ENCODE assay signal across 20 cellular contexts in the genomic region with DNA sequence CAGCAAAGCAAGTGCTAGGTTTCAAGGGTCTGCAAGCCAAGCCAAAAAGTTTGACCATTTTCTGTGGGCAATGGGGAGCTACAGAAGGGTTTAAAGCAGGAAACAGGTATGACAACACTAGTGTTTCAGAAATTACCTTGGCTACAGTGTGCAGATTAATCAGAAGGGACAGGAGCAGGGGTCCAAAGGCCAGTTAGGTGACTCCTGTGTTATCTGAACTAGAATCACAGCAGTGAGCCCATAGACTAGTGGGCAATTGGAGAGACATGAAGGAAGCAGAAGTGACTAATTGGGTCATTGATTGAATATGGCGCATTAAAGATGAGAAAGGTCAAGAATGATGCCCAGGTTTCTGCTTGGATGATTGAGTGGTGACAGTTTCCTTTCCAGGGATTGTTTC.
"Had no signal": no experiment of that assay in that cellular context is flagged by ENCODE, and none has a peak within 500 bp of the region (broad histone marks: within the 10 kb centered on the region; RNA-seq: fewer than 3 reads in every experiment).

No MANE protein-coding gene starts in this region.

- H3K9me3 ChIP-seq: SJSA1 had no signal

- H3K27me3 ChIP-seq: SJSA1 had no signal

- FAIRE-seq: RCC 7860 had no signal

- H3K36me3 ChIP-seq: SJSA1 had no signal

- H3K4me3 ChIP-seq: SJSA1, SK-N-MC had no signal

- DNase-seq: KBM-7, NCI-H1092, NCI-H1105 treated with DMSO at 0.1 percent for 48 hours, NCI-H1417 treated with DMSO at 0.1 percent for 48 hours, NCI-H187, NCI-H2029, NCI-H2081 treated with DMSO at 0.1 percent for 48 hours, NCI-H2171, NCI-H226, NCI-H446, NCI-H510A, NCI-H524 treated with DMSO at 0.1 percent for 48 hours, NCI-H69, NCI-H774, Right ventricle myocardium superior, RPMI8226, SIG-M5 had no signal

- H3K27ac ChIP-seq: SJSA1, SK-N-MC had no signal
